16 cellular contexts compared by ENCODE assay signal in the genomic region with DNA sequence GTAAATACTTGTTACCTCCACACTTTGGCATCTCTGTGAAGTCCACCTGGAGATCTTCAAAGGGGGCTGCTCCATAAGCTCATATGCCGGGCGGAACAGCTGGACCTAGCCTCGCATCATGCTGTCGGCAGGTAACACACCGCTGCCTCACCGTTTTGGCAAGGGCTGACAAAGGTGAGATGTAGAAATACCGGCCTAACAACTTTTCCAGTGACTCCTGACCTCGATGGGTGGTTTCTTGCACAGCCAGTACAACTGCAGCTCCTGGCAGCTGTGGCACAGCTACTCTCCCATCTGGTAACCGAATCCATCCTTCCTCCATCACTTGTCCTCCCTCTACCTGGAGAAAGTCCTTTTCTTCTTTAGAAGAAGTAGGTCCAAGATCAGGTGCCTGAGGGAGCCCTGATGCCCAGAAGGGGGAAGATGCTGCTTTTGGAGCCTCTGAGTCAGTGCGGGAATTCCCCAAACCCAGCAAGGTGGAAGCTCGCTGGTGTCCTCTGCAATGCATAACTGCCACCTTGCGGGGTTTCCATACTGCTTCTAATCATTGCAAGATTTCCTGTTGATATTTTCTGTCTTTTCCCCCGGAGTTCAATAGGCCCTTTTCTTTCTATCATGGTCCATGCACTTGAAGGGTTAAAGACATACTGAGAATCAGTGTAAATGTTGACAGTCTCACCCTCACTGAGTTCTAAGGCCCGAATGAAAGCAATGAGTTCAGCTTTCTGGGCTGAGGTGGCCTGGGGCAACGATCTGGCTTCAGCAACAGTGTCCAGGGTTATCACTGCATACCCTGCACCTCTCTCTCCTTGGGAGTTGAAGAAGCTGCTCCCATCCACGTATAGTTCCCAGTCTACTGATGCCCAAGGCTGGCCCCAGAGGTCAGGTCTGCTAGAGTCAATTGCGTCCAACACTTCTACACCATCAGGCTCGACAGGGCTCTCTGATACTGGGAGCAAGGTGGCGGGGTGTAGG. TPM values are rescaled to one million over a fixed set of nuclear protein-coding genes. Genes with fewer than 3 reads are reported as not detected.
DNase-seq lines count a peak whose midpoint lies in the region; ATAC-seq, FAIRE-seq and TF ChIP-seq lines count a peak whose summit lies in the region.
"Not testable (repeated sequence)": the region's sequence is repeated elsewhere in the genome, so short reads cannot be mapped to it uniquely, and the experiment has no call there.
"Had no signal": no experiment of that assay in that cellular context is flagged by ENCODE, and none has a peak within 500 bp of the region (broad histone marks: within the 10 kb centered on the region; RNA-seq: fewer than 3 reads in every experiment).

No MANE protein-coding gene starts in this region.

- not testable (repeated sequence) for H3K27ac ChIP-seq in PC-9; H1 (ENCODE audit: low read depth, low read length); trophoblast cell (ENCODE audit: low read depth, low read length)

- TF ChIP-seq EP300 in H1 (IDR thresholded peaks at IDR 0.05; ENCODE audit: borderline replicate concordance in 1 of 2, low read depth in 2 of 2, low read length in 2 of 2), result not testable (repeated sequence)

- not testable (repeated sequence) for TF ChIP-seq POLR2A in H1 (IDR thresholded peaks at IDR 0.05; ENCODE audit: control extremely low read depth in 1 of 2, low read depth in 2 of 2, low read length in 2 of 2)

- H4K91ac ChIP-seq in H1 (replicated peaks; ENCODE audit: insufficient read length, low read length), result not testable (repeated sequence)
- H4K91ac ChIP-seq in trophoblast cell (ENCODE audit: low read depth, low read length), result peak overlapping the region; percentile 46

- H3K4me1 ChIP-seq in PC-9 (replicated peaks; ENCODE audit: insufficient read depth), result peaks cover 29% of the 10 kb centered on the region
- not testable (repeated sequence) for H3K4me1 ChIP-seq in H1 (replicated peaks in 1 of 4; ENCODE audit: control insufficient read depth in 3 of 4, insufficient read depth in 4 of 4, low read length in 3 of 4)
- peaks cover 14 to 16% of the 10 kb centered on the region in 2 experiments for H3K4me1 ChIP-seq in trophoblast cell (ENCODE audit: control insufficient read depth in 1 of 2, insufficient read depth in 2 of 2, low read length in 2 of 2)

- H3K4me3 ChIP-seq in GM12865 (ENCODE audit: low read depth, low read length); PC-9; H1 (ENCODE audit: extremely low read depth in 1 of 4, insufficient read depth in 2 of 4, low read depth in 3 of 4, low read length in 4 of 4); trophoblast cell (ENCODE audit: low read depth, low read length): not testable (repeated sequence)

- peak in 1 of 2 donors; percentile 47 for ATAC-seq in stimulated activated naive B cell treated with anti-CD40 and anti-IgM and Interleukin-4, amounts not matched to agents 10 μg/mL and 1 μg/mL and 100 μg/mL, for 72 hours (replicated peaks)

- not testable (repeated sequence) for H3K27me3 ChIP-seq in PC-9 (ENCODE audit: insufficient read depth, low read depth); H1 (replicated peaks in 1 of 4; ENCODE audit: control insufficient read depth in 3 of 4, extremely low read depth in 1 of 4, insufficient read depth in 3 of 4, low read length in 3 of 4); trophoblast cell (ENCODE audit: insufficient read depth, low read length)

- not testable (repeated sequence) for H2BK120ac ChIP-seq in H1 (replicated peaks; ENCODE audit: low read depth, low read length)
- peak overlapping the region; percentile 16 for H2BK120ac ChIP-seq in trophoblast cell (ENCODE audit: insufficient read depth, low read length, poor library complexity)

- H2BK15ac ChIP-seq in H1 (ENCODE audit: low read length), result not testable (repeated sequence)

- H3K9me2 ChIP-seq in PC-9 (ENCODE audit: insufficient read depth), result not testable (repeated sequence)

- not testable (repeated sequence) for TF ChIP-seq RAD21 in H1 (IDR thresholded peaks at IDR 0.05 in 1 of 2, conservative IDR thresholded peaks at IDR 0.05 in 1 of 2; ENCODE audit: low read depth in 2 of 2, low read length in 2 of 2)

- not testable (repeated sequence) for H3K18ac ChIP-seq in H1 (ENCODE audit: extremely low read depth, low read length); trophoblast cell (ENCODE audit: low read length)

- H3K36me3 ChIP-seq in PC-9 (ENCODE audit: low read depth); H1 (ENCODE audit: control insufficient read depth in 2 of 4, insufficient read depth in 4 of 4, low read length in 3 of 4); trophoblast cell (ENCODE audit: control insufficient read depth in 1 of 2, insufficient read depth in 2 of 2, low read length in 2 of 2): not testable (repeated sequence)

- H3K4me2 ChIP-seq in PC-9, result peak overlapping the region; percentile 44
- H3K4me2 ChIP-seq in H1 (ENCODE audit: insufficient read depth in 1 of 2, low read depth in 2 of 2, low read length in 2 of 2); trophoblast cell (ENCODE audit: low read length): not testable (repeated sequence)

- not testable (repeated sequence) for TF ChIP-seq CTCF in GM12865 (IDR thresholded peaks at IDR 0.05; ENCODE audit: insufficient read depth, low read depth, low read length, missing control alignments); PC-9 (conservative IDR thresholded peaks at IDR 0.05); H1 (IDR thresholded peaks at IDR 0.05; ENCODE audit: control extremely low read depth in 1 of 3, insufficient read depth in 1 of 3, low read depth in 1 of 3, low read length in 3 of 3)

- H2AFZ ChIP-seq in PC-9; H1 (ENCODE audit: low read length); trophoblast cell (ENCODE audit: insufficient read depth, low read length, poor library complexity): not testable (repeated sequence)

- CTCF ChIA-PET in PC-9 (lab: Charles Lee); activated CD4-positive, alpha-beta memory T cell treated with anti-CD3 and anti-CD28 coated beads, Interleukin-2, amount 10 ng/mL, durations not matched to agents 7 days and 5 days (lab: Charles Lee): not testable (repeated sequence)
- CTCF ChIA-PET in H1 (lab: Charles Lee; ENCODE audit: partially characterized antibody), result interaction anchor here (0.6 to 1.5 kb wide), 2 partner anchors 71 to 98 kb away, joined by 3 to 4 read pairs; partner anchors contain the start of gene NUDT8

- H4K20me1 ChIP-seq in PC-9 (ENCODE audit: insufficient read depth); H1 (replicated peaks in 1 of 2; ENCODE audit: control insufficient read depth in 1 of 2, insufficient read depth in 2 of 2, low read length in 2 of 2): not testable (repeated sequence)

- H3F3A ChIP-seq in PC-9 (ENCODE audit: insufficient read depth, low read depth), result peaks cover 11% of the 10 kb centered on the region; the same call in 1 of the 2 replicates

- not testable (repeated sequence) for H3K4ac ChIP-seq in H1 (replicated peaks; ENCODE audit: insufficient read length, low read depth, low read length); trophoblast cell (ENCODE audit: low read depth, low read length)

- not testable (repeated sequence) for H3K79me1 ChIP-seq in H1 (ENCODE audit: low read depth, low read length); trophoblast cell (ENCODE audit: low read length)

- H3K9ac ChIP-seq in H1 (replicated peaks in 1 of 4; ENCODE audit: extremely low read depth in 1 of 4, low read depth in 3 of 4, low read length in 3 of 4); trophoblast cell (ENCODE audit: low read length): not testable (repeated sequence)

- H3K14ac ChIP-seq in H1 (ENCODE audit: insufficient read length), result not testable (repeated sequence)
- peak overlapping the region; percentile 2 for H3K14ac ChIP-seq in trophoblast cell (ENCODE audit: low read length)

- not testable (repeated sequence) for H3K4me3 Mint-ChIP-seq in activated CD4-positive, alpha-beta memory T cell treated with anti-CD3 and anti-CD28 coated beads, Interleukin-2, amount 10 ng/mL, durations not matched to agents 7 days and 5 days; activated T-helper 2 cell treated with anti-CD3 and anti-CD28 coated beads, Interferon-gamma antibody, Interleukin-2, Interleukin-4, amounts not matched to agents 10 μg/mL and 5 μg/mL and 100 μg/mL, durations not matched to agents 14 hours and 24 hours and 36 hours (ENCODE audit: low read depth); stimulated activated naive B cell treated with anti-CD40 and anti-IgM and Interleukin-4, amounts not matched to agents 10 μg/mL and 1 μg/mL and 100 μg/mL, for 72 hours

- POLR2A ChIA-PET in PC-9 (lab: Charles Lee; ENCODE audit: unreplicated experiment), result interaction anchor here (0.6 to 0.7 kb wide), 4 partner anchors 56 to 357 kb away, joined by 3 to 4 read pairs (median 4); no protein-coding TSS in a partner anchor
- POLR2A ChIA-PET in activated CD4-positive, alpha-beta memory T cell treated with anti-CD3 and anti-CD28 coated beads, Interleukin-2, amount 10 ng/mL, durations not matched to agents 7 days and 5 days (lab: Charles Lee), result not testable (repeated sequence)
- POLR2A ChIA-PET in H1 (lab: Charles Lee; ENCODE audit: partially characterized antibody), result interaction anchor here (0.9 kb wide), 1 partner anchor 98 kb away, joined by 3 read pairs; no protein-coding TSS in a partner anchor

- H2BK20ac ChIP-seq in H1 (ENCODE audit: low read length), result peak overlapping the region; percentile 75; the same call in 1 of the 2 replicates

- intact Hi-C loops in PC-9 (cut with micrococcal nuclease; ENCODE audit: unreplicated experiment), result loop anchor here (5.0 kb wide), 1 partner anchor 60 kb away; no protein-coding TSS in a partner anchor
- intact Hi-C loops in activated T-helper 2 cell treated with anti-CD3 and anti-CD28 coated beads, Interferon-gamma antibody, Interleukin-2, Interleukin-4, amounts not matched to agents 10 μg/mL and 5 μg/mL and 100 μg/mL, durations not matched to agents 14 hours and 24 hours and 36 hours (cut with micrococcal nuclease), result loop anchor here (10.0 kb wide), 1 partner anchor 83 kb away; no protein-coding TSS in a partner anchor

- not testable (repeated sequence) for H3K9me3 Mint-ChIP-seq in activated CD4-positive, alpha-beta memory T cell treated with anti-CD3 and anti-CD28 coated beads, Interleukin-2, amount 10 ng/mL, durations not matched to agents 7 days and 5 days; activated T-helper 2 cell treated with anti-CD3 and anti-CD28 coated beads, Interferon-gamma antibody, Interleukin-2, Interleukin-4, amounts not matched to agents 10 μg/mL and 5 μg/mL and 100 μg/mL, durations not matched to agents 14 hours and 24 hours and 36 hours; stimulated activated naive B cell treated with anti-CD40 and anti-IgM and Interleukin-4, amounts not matched to agents 10 μg/mL and 1 μg/mL and 100 μg/mL, for 72 hours

- H3K36me3 Mint-ChIP-seq in activated CD4-positive, alpha-beta memory T cell treated with anti-CD3 and anti-CD28 coated beads, Interleukin-2, amount 10 ng/mL, durations not matched to agents 7 days and 5 days (ENCODE audit: low read depth); activated T-helper 2 cell treated with anti-CD3 and anti-CD28 coated beads, Interferon-gamma antibody, Interleukin-2, Interleukin-4, amounts not matched to agents 10 μg/mL and 5 μg/mL and 100 μg/mL, durations not matched to agents 14 hours and 24 hours and 36 hours (ENCODE audit: low read depth); stimulated activated naive B cell treated with anti-CD40 and anti-IgM and Interleukin-4, amounts not matched to agents 10 μg/mL and 1 μg/mL and 100 μg/mL, for 72 hours: not testable (repeated sequence)

- H2AK5ac ChIP-seq in H1 (ENCODE audit: low read depth, low read length), result not testable (repeated sequence)
- peak overlapping the region; percentile 18 for H2AK5ac ChIP-seq in trophoblast cell (ENCODE audit: low read length)

- not testable (repeated sequence) for H2BK5ac ChIP-seq in H1 (ENCODE audit: low read depth, low read length)
- peak overlapping the region; percentile 4 for H2BK5ac ChIP-seq in trophoblast cell (ENCODE audit: low read depth, low read length, poor library complexity)

- H3K56ac ChIP-seq in H1 (replicated peaks; ENCODE audit: insufficient read length, low read depth, low read length), result not testable (repeated sequence)

- H3K23me2 ChIP-seq in H1 (ENCODE audit: low read depth, low read length), result not testable (repeated sequence)

- peak; percentile 28 for DNase-seq in GM12865 (ENCODE audit: low read depth)
- DNase-seq in PC-9, result peak; percentile 47 to 55
- peak; percentile 35 for DNase-seq in activated CD4-positive, alpha-beta memory T cell treated with anti-CD3 and anti-CD28 coated beads, Interleukin-2, amount 10 ng/mL, durations not matched to agents 7 days and 5 days
- DNase-seq in activated T-helper 2 cell treated with anti-CD3 and anti-CD28 coated beads, Interferon-gamma antibody, Interleukin-2, Interleukin-4, amounts not matched to agents 10 μg/mL and 5 μg/mL and 100 μg/mL, durations not matched to agents 14 hours and 24 hours and 36 hours (ENCODE audit: low spot score); H1 (ENCODE audit: low read depth in 1 of 2, low spot score in 2 of 2): not testable (repeated sequence)
- peak; percentile 48 to 70 for DNase-seq in trophoblast cell
- DNase-seq in stimulated activated CD4-positive, alpha-beta T cell treated with anti-CD3 and anti-CD28 coated beads, Interleukin-4, amount 100 ng/mL, for 24 hours, result peak; percentile 67
- peak; percentile 59 for DNase-seq in stimulated activated naive B cell treated with anti-CD40 and anti-IgM and Interleukin-4, amounts not matched to agents 10 μg/mL and 1 μg/mL and 100 μg/mL, for 72 hours

- FAIRE-seq in H1 (lab: Jason Lieb, UNC), result not testable (repeated sequence)

- H3K27me3 Mint-ChIP-seq in activated CD4-positive, alpha-beta memory T cell treated with anti-CD3 and anti-CD28 coated beads, Interleukin-2, amount 10 ng/mL, durations not matched to agents 7 days and 5 days; activated T-helper 2 cell treated with anti-CD3 and anti-CD28 coated beads, Interferon-gamma antibody, Interleukin-2, Interleukin-4, amounts not matched to agents 10 μg/mL and 5 μg/mL and 100 μg/mL, durations not matched to agents 14 hours and 24 hours and 36 hours (ENCODE audit: low read depth): not testable (repeated sequence)
- peaks cover 20 to 33% of the 10 kb centered on the region in 2 donors for H3K27me3 Mint-ChIP-seq in stimulated activated naive B cell treated with anti-CD40 and anti-IgM and Interleukin-4, amounts not matched to agents 10 μg/mL and 1 μg/mL and 100 μg/mL, for 72 hours

- H3K79me2 ChIP-seq in PC-9 (ENCODE audit: low read depth); H1 (ENCODE audit: control insufficient read depth in 1 of 2, insufficient read depth in 2 of 2, low read length in 2 of 2); trophoblast cell (ENCODE audit: control insufficient read depth, insufficient read depth, low read length, poor library complexity): not testable (repeated sequence)

- WGBS in H1 (ENCODE audit: extremely low coverage in 1 of 2, insufficient coverage in 1 of 2, insufficient read length in 1 of 2, insufficient replicate concordance in 2 of 2, low coverage in 1 of 2, low lambda C conversion rate in 2 of 2, missing lambda C conversion rate in 1 of 2), 2 experiments, result 82% methylated on average over 19 of the region's 19 CpGs; no CpG with 5 or more reads in 1 of the 2 experiments
- no CpG with 5 or more reads among the region's 19 CpGs for WGBS in trophoblast cell (ENCODE audit: extremely low coverage, insufficient coverage, insufficient read length)

- BruUV-seq in PC-9 (replicated peaks; lab: Mats Ljungman, UMichigan), result not testable (repeated sequence)

- not testable (repeated sequence) for H2BK12ac ChIP-seq in H1 (ENCODE audit: low read depth, low read length); trophoblast cell (ENCODE audit: low read length)

- H3K4me1 Mint-ChIP-seq in activated CD4-positive, alpha-beta memory T cell treated with anti-CD3 and anti-CD28 coated beads, Interleukin-2, amount 10 ng/mL, durations not matched to agents 7 days and 5 days, result peaks cover 17% of the 10 kb centered on the region
- peaks cover 15% of the 10 kb centered on the region for H3K4me1 Mint-ChIP-seq in activated T-helper 2 cell treated with anti-CD3 and anti-CD28 coated beads, Interferon-gamma antibody, Interleukin-2, Interleukin-4, amounts not matched to agents 10 μg/mL and 5 μg/mL and 100 μg/mL, durations not matched to agents 14 hours and 24 hours and 36 hours (ENCODE audit: low read depth)
- H3K4me1 Mint-ChIP-seq in stimulated activated naive B cell treated with anti-CD40 and anti-IgM and Interleukin-4, amounts not matched to agents 10 μg/mL and 1 μg/mL and 100 μg/mL, for 72 hours, result peaks cover 20 to 24% of the 10 kb centered on the region in 2 donors

- H4K12ac ChIP-seq in trophoblast cell (ENCODE audit: low read depth, low read length), result not testable (repeated sequence)

- H3K23ac ChIP-seq in H1 (ENCODE audit: insufficient read length); trophoblast cell (ENCODE audit: low read length): not testable (repeated sequence)

- not testable (repeated sequence) for H3K27ac Mint-ChIP-seq in activated CD4-positive, alpha-beta memory T cell treated with anti-CD3 and anti-CD28 coated beads, Interleukin-2, amount 10 ng/mL, durations not matched to agents 7 days and 5 days
- H3K27ac Mint-ChIP-seq in activated T-helper 2 cell treated with anti-CD3 and anti-CD28 coated beads, Interferon-gamma antibody, Interleukin-2, Interleukin-4, amounts not matched to agents 10 μg/mL and 5 μg/mL and 100 μg/mL, durations not matched to agents 14 hours and 24 hours and 36 hours, result peak overlapping the region; percentile 9
- peak overlapping the region; percentile 47 for H3K27ac Mint-ChIP-seq in stimulated activated naive B cell treated with anti-CD40 and anti-IgM and Interleukin-4, amounts not matched to agents 10 μg/mL and 1 μg/mL and 100 μg/mL, for 72 hours

- not testable (repeated sequence) for H4K8ac ChIP-seq in H1 (ENCODE audit: extremely low read depth, insufficient read depth, low read length); trophoblast cell (ENCODE audit: low read depth, low read length)

- H3K9me3 ChIP-seq in PC-9 (ENCODE audit: insufficient read depth, low read depth); H1 (ENCODE audit: insufficient read depth in 2 of 2, low read depth in 1 of 2, low read length in 1 of 2); trophoblast cell (ENCODE audit: insufficient read depth, low read depth, low read length): not testable (repeated sequence)

- H4K5ac ChIP-seq in H1 (ENCODE audit: insufficient read length, low read depth, low read length), result not testable (repeated sequence)

RNA-seq across cellular contexts. Expression of gene ALDH3B2, which starts 52.9 kb away (rescaled TPM):
- 4.8 and 9.8 TPM in 2 replicates for total RNA-seq in PC-9 (2021)
- total RNA-seq in activated CD4-positive, alpha-beta memory T cell treated with anti-CD3 and anti-CD28 coated beads, Interleukin-2, amount 10 ng/mL, durations not matched to agents 7 days and 5 days, result not detected
- not detected in 2 replicates for total RNA-seq in activated T-helper 2 cell treated with anti-CD3 and anti-CD28 coated beads, Interferon-gamma antibody, Interleukin-2, Interleukin-4, amounts not matched to agents 10 μg/mL and 5 μg/mL and 100 μg/mL, durations not matched to agents 14 hours and 24 hours and 36 hours
- total RNA-seq in H1 (2021; fragmentation: NEBNext Ultra II Directional; extraction: Animal tissue kit (Norgen Biotek cat#: 25700)), result not detected in 2 replicates
- polyA plus RNA-seq in H1 (2011; rRNA removed), result not detected in 2 replicates
- polyA plus RNA-seq in H1 (2011; cell fraction: cytosol; rRNA removed), result not detected
- not detected for polyA plus RNA-seq in H1 (2011; cell fraction: nucleus; rRNA removed)
- 0.12 TPM in 1 of 4 replicates, not detected in the others for polyA plus RNA-seq in H1 (2012, experiment 1 of 2)
- polyA plus RNA-seq in H1 (2012, experiment 2 of 2), result not detected
- polyA plus RNA-seq in H1 (2013, experiment 1 of 2), result 0.02 TPM
- 0.06 TPM for polyA plus RNA-seq in H1 (2013, experiment 2 of 2)
- polyA minus RNA-seq in H1 (2011; rRNA and poly(A)+ RNA removed), result not detected in 2 replicates
- not detected for polyA minus RNA-seq in H1 (2011; cell fraction: cytosol; rRNA and poly(A)+ RNA removed)
- polyA minus RNA-seq in H1 (2011; cell fraction: nucleus; rRNA and poly(A)+ RNA removed), result not detected
- polyA plus RNA-seq in trophoblast cell (2013), result 5.8 and 6.9 TPM in 2 replicates
- total RNA-seq: B cell, frontal cortex, left ventricle myocardium inferior, M059J, mononuclear cell, sciatic nerve had no signal
- polyA plus RNA-seq: A549, IgD-negative memory B cell had no signal
